In the genomic region with DNA sequence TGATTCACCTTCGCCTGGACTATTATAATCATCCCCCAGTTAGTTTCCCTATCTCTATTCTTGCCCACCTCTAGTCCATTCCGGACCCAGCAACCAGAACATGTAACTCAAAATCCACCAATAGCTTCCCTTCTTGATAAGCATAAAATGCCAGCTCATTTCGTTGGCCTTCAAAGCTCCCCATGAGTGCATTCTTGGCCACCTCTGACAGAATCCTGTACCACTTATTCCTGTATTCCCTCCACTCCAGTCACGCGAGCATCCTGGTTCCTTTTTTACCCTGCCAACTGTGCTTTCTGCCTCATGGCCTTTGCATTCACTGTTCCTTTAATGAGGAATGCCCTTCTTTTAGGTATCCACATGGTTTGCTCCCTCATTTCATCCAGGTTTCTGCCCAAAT, we compare ENCODE assay signal across 18 cellular contexts. TPM values are rescaled to one million over a fixed set of nuclear protein-coding genes. Genes with fewer than 3 reads are reported as not detected.
"Had no signal": no experiment of that assay in that cellular context is flagged by ENCODE, and none has a peak within 500 bp of the region (broad histone marks: within the 10 kb centered on the region; RNA-seq: fewer than 3 reads in every experiment).

No MANE protein-coding gene starts in this region.

- H3K27me3 ChIP-seq: colonic mucosa, foreskin keratinocyte had no signal

- H3K4me3 ChIP-seq: colonic mucosa, left lung, upper lobe of right lung had no signal

- H3K9me3 ChIP-seq: colonic mucosa, left lung, upper lobe of right lung had no signal

- H3K27ac ChIP-seq: colonic mucosa, epithelial cell of prostate, foreskin keratinocyte, left lung, upper lobe of right lung had no signal

- DNase-seq: activated CD4-positive, alpha-beta T cell treated with anti-CD3 and anti-CD28 coated beads, Interleukin-2, amount 10 ng/mL, durations not matched to agents 7 days and 5 days; activated CD8-positive, alpha-beta memory T cell treated with anti-CD3 and anti-CD28 coated beads, Interleukin-2, amount 50 U/mL, for 4 hours; activated naive CD4-positive, alpha-beta T cell treated with anti-CD3 and anti-CD28 coated beads for 36 hours; activated T-cell treated with anti-CD3 and anti-CD28 coated beads, Interleukin-2, amount 50 U/mL, for 4 hours; anterior cingulate cortex; colonic mucosa; endodermal cell; foreskin keratinocyte; kidney; left lung; mammary epithelial cell; nephron progenitor cell; nucleus accumbens; stimulated activated naive B cell treated with anti-CD40 and anti-IgM and Interleukin-4, amounts not matched to agents 10 μg/mL and 1 μg/mL and 100 μg/mL, for 72 hours; T-helper 9 cell; upper lobe of right lung had no signal

- H3K36me3 ChIP-seq: colonic mucosa, left lung, upper lobe of right lung had no signal

RNA-seq across cellular contexts. Expression of a gene that starts 36.7 kb away (rescaled TPM):
- total RNA-seq: activated CD4-positive, alpha-beta T cell treated with anti-CD3 and anti-CD28 coated beads, Interleukin-2, amount 10 ng/mL, durations not matched to agents 7 days and 5 days; activated naive CD4-positive, alpha-beta T cell treated with anti-CD3 and anti-CD28 coated beads for 36 hours; activated T-cell treated with anti-CD3 and anti-CD28 coated beads, Interleukin-2, amount 50 U/mL, for 4 hours; sciatic nerve had no signal
